ENCODE assay signal across 1 cellular context in genomic region chr10:93995598-93996271, GRCh38.
TF ChIP-seq lines count a peak whose summit lies in the region.

No MANE protein-coding gene starts in this region.

TF ChIP-seq in IMR-90, 13 proteins besides CTCF, POLR2A, EP300 and RAD21 (continued from another document):
- no peak for TF ChIP-seq RCOR1 (IDR thresholded peaks at IDR 0.05; ENCODE audit: insufficient replicate concordance, low read length)
TF ChIP-seq in IMR-90: peak in this region for 0.
